Comparison of ENCODE assay signal across 17 cellular contexts in genomic region chr5:131322926-131323325, GRCh38. TPM values are rescaled to one million over a fixed set of nuclear protein-coding genes. Genes with fewer than 3 reads are reported as not detected.
DNase-seq lines count a peak whose midpoint lies in the region; ATAC-seq, FAIRE-seq and TF ChIP-seq lines count a peak whose summit lies in the region.
"Had no signal": no experiment of that assay in that cellular context is flagged by ENCODE, and none has a peak within 500 bp of the region (broad histone marks: within the 10 kb centered on the region; RNA-seq: fewer than 3 reads in every experiment).

No MANE protein-coding gene starts in this region.

- DNase-seq in activated naive CD4-positive, alpha-beta T cell treated with Interleukin-2 at 50 U/mL for 16 hours, result no peak
- no peak for DNase-seq in activated CD8-positive, alpha-beta T cell treated with anti-CD3 and anti-CD28 coated beads, Interleukin-2, amount 10 ng/mL, durations not matched to agents 7 days and 5 days
- no peak for DNase-seq in H1 (ENCODE audit: low read depth in 1 of 2, low spot score in 2 of 2)
- DNase-seq in smooth muscle cell (lab: John Stamatoyannopoulos, UW; ENCODE audit: unreplicated experiment), result no peak
- no peak for DNase-seq in amniotic stem cell (lab: John Stamatoyannopoulos, UW)
- no peak for DNase-seq in NCI-H2081 treated with DMSO at 0.1 percent for 48 hours (lab: John Stamatoyannopoulos, UW)
- DNase-seq in stimulated activated naive CD4-positive, alpha-beta T cell treated with Interleukin-2 at 50 U/mL for 16 hours (lab: John Stamatoyannopoulos, UW), result no peak
- DNase-seq: foreskin melanocyte; Karpas-422; NCI-H1417 treated with DMSO at 0.1 percent for 48 hours; NCI-H510A treated with DMSO at 0.1 percent for 48 hours; OCI-M1; stimulated activated naive B cell treated with anti-CD40 and anti-IgM and Interleukin-4, amounts not matched to agents 10 μg/mL and 1 μg/mL and 100 μg/mL, for 72 hours had no signal

- H3K23ac ChIP-seq in H1 (ENCODE audit: insufficient read length), result no peak overlapping the region

- H3F3A ChIP-seq in smooth muscle cell (ENCODE audit: low read depth), result peaks cover 5% of the 10 kb centered on the region

- no peak overlapping the region for H2BK12ac ChIP-seq in H1 (ENCODE audit: low read depth, low read length)

- no peaks in the 10 kb centered on the region for H4K20me1 ChIP-seq in H1 (replicated peaks in 1 of 2; ENCODE audit: control insufficient read depth in 1 of 2, insufficient read depth in 2 of 2, low read length in 2 of 2)
- H4K20me1 ChIP-seq in smooth muscle cell (ENCODE audit: low read depth), result peaks cover 5% of the 10 kb centered on the region

- H2BK5ac ChIP-seq in H1 (ENCODE audit: low read depth, low read length), result no peak overlapping the region; the same call in 1 of the 2 replicates

- H3K14ac ChIP-seq in H1 (ENCODE audit: insufficient read length), result no peak overlapping the region

- H4K91ac ChIP-seq in H1 (replicated peaks; ENCODE audit: insufficient read length, low read length), result no peak overlapping the region

- TF ChIP-seq CTCF in H1 (IDR thresholded peaks at IDR 0.05; ENCODE audit: control extremely low read depth in 1 of 3, insufficient read depth in 1 of 3, low read depth in 1 of 3, low read length in 3 of 3), result no peak
- TF ChIP-seq CTCF in smooth muscle cell (IDR thresholded peaks at IDR 0.05; ENCODE audit: borderline replicate concordance, insufficient read depth, poor library complexity, severe bottlenecking), result no peak

- no peaks in the 10 kb centered on the region for H3K9me3 Mint-ChIP-seq in activated naive CD4-positive, alpha-beta T cell treated with anti-CD3 and anti-CD28 coated beads, Interleukin-2, amount 50 U/mL, for 24 hours
- H3K9me3 Mint-ChIP-seq in activated CD8-positive, alpha-beta T cell treated with anti-CD3 and anti-CD28 coated beads, Interleukin-2, amount 10 ng/mL, durations not matched to agents 7 days and 5 days (ENCODE audit: insufficient read depth), result peaks cover 4% of the 10 kb centered on the region
- H3K9me3 Mint-ChIP-seq: stimulated activated naive B cell treated with anti-CD40 and anti-IgM and Interleukin-4, amounts not matched to agents 10 μg/mL and 1 μg/mL and 100 μg/mL, for 72 hours had no signal

- no peak overlapping the region for H2BK20ac ChIP-seq in H1 (ENCODE audit: low read length)

- FAIRE-seq in H1 (lab: Jason Lieb, UNC), result no peak

- CTCF ChIA-PET in activated CD8-positive, alpha-beta T cell treated with anti-CD3 and anti-CD28 coated beads, Interleukin-2, amount 10 ng/mL, durations not matched to agents 7 days and 5 days (lab: Charles Lee), result no interaction called here
- CTCF ChIA-PET in H1 (lab: Charles Lee; ENCODE audit: partially characterized antibody), result no interaction called here

- H3K4me1 Mint-ChIP-seq in activated naive CD4-positive, alpha-beta T cell treated with anti-CD3 and anti-CD28 coated beads, Interleukin-2, amount 50 U/mL, for 24 hours, result peaks cover 72% of the 10 kb centered on the region
- peaks cover 59% of the 10 kb centered on the region for H3K4me1 Mint-ChIP-seq in activated CD8-positive, alpha-beta T cell treated with anti-CD3 and anti-CD28 coated beads, Interleukin-2, amount 10 ng/mL, durations not matched to agents 7 days and 5 days (ENCODE audit: low read depth)

- H3K4ac ChIP-seq in H1 (replicated peaks; ENCODE audit: insufficient read length, low read depth, low read length), result no peak overlapping the region

- H3K9ac ChIP-seq in H1 (replicated peaks in 1 of 4; ENCODE audit: extremely low read depth in 1 of 4, low read depth in 3 of 4, low read length in 3 of 4), result no peak overlapping the region
- no peak overlapping the region for H3K9ac ChIP-seq in smooth muscle cell (ENCODE audit: low read depth)

- no peak overlapping the region for H2BK120ac ChIP-seq in H1 (replicated peaks; ENCODE audit: low read depth, low read length)

- 84% methylated on average over 4 of the region's 4 CpGs; no CpG with 5 or more reads in 1 of the 2 experiments for WGBS in H1 (ENCODE audit: extremely low coverage in 1 of 2, insufficient coverage in 1 of 2, insufficient read length in 1 of 2, insufficient replicate concordance in 2 of 2, low coverage in 1 of 2, low lambda C conversion rate in 2 of 2, missing lambda C conversion rate in 1 of 2), 2 experiments
- WGBS in smooth muscle cell (ENCODE audit: low lambda C conversion rate), result 81% methylated on average over 4 of the region's 4 CpGs

- peaks cover 20% of the 10 kb centered on the region for H3K36me3 Mint-ChIP-seq in activated naive CD4-positive, alpha-beta T cell treated with anti-CD3 and anti-CD28 coated beads, Interleukin-2, amount 50 U/mL, for 24 hours
- peaks cover 67% of the 10 kb centered on the region for H3K36me3 Mint-ChIP-seq in activated CD8-positive, alpha-beta T cell treated with anti-CD3 and anti-CD28 coated beads, Interleukin-2, amount 10 ng/mL, durations not matched to agents 7 days and 5 days (ENCODE audit: low read depth)

- H4K8ac ChIP-seq in H1 (ENCODE audit: extremely low read depth, insufficient read depth, low read length), result no peak overlapping the region

- H3K27ac Mint-ChIP-seq in activated naive CD4-positive, alpha-beta T cell treated with anti-CD3 and anti-CD28 coated beads, Interleukin-2, amount 50 U/mL, for 24 hours, result no peak overlapping the region
- peak overlapping the region; percentile 49 for H3K27ac Mint-ChIP-seq in activated CD8-positive, alpha-beta T cell treated with anti-CD3 and anti-CD28 coated beads, Interleukin-2, amount 10 ng/mL, durations not matched to agents 7 days and 5 days
- H3K27ac Mint-ChIP-seq: stimulated activated naive B cell treated with anti-CD40 and anti-IgM and Interleukin-4, amounts not matched to agents 10 μg/mL and 1 μg/mL and 100 μg/mL, for 72 hours had no signal

- no peak for TF ChIP-seq RAD21 in H1 (IDR thresholded peaks at IDR 0.05 in 1 of 2, conservative IDR thresholded peaks at IDR 0.05 in 1 of 2; ENCODE audit: low read depth in 2 of 2, low read length in 2 of 2)

- no peaks in the 10 kb centered on the region for H3K23me2 ChIP-seq in H1 (ENCODE audit: low read depth, low read length)

- H3K4me3 Mint-ChIP-seq in activated naive CD4-positive, alpha-beta T cell treated with anti-CD3 and anti-CD28 coated beads, Interleukin-2, amount 50 U/mL, for 24 hours, result peak overlapping the region; percentile 1
- H3K4me3 Mint-ChIP-seq in activated CD8-positive, alpha-beta T cell treated with anti-CD3 and anti-CD28 coated beads, Interleukin-2, amount 10 ng/mL, durations not matched to agents 7 days and 5 days, result no peak overlapping the region

- H3K79me1 ChIP-seq in H1 (ENCODE audit: low read depth, low read length), result no peaks in the 10 kb centered on the region

- H2AFZ ChIP-seq in H1 (ENCODE audit: low read length), result no peak overlapping the region
- H2AFZ ChIP-seq in smooth muscle cell (ENCODE audit: low read depth), result no peak overlapping the region

- H3K4me1 ChIP-seq in H1 (replicated peaks in 1 of 4; ENCODE audit: control insufficient read depth in 3 of 4, insufficient read depth in 4 of 4, low read length in 3 of 4) (peaks cover 0 to 4% (median 0%) of the 10 kb centered on the region in 4 experiments; a peak in 1 of 7 replicates), smooth muscle cell (ENCODE audit: low read depth) (peaks cover 30% of the 10 kb centered on the region)

- H3K79me2 ChIP-seq in H1 (ENCODE audit: control insufficient read depth in 1 of 2, insufficient read depth in 2 of 2, low read length in 2 of 2) (peaks cover 0 to 33% of the 10 kb centered on the region in 2 experiments; a peak in 2 of 4 replicates), smooth muscle cell (ENCODE audit: low read depth) (peaks cover 70% of the 10 kb centered on the region)

- no peak overlapping the region for H2BK15ac ChIP-seq in H1 (ENCODE audit: low read length)

- POLR2A ChIA-PET in activated CD8-positive, alpha-beta T cell treated with anti-CD3 and anti-CD28 coated beads, Interleukin-2, amount 10 ng/mL, durations not matched to agents 7 days and 5 days (lab: Charles Lee), result interaction anchor here (1.3 kb wide), 1 partner anchor 59 kb away, joined by 4 read pairs; the partner anchor contains the start of gene CDC42SE2
- POLR2A ChIA-PET in H1 (lab: Charles Lee; ENCODE audit: partially characterized antibody), result no interaction called here

- H3K4me3 ChIP-seq in H1 (ENCODE audit: extremely low read depth in 1 of 4, insufficient read depth in 2 of 4, low read depth in 3 of 4, low read length in 4 of 4), result no peak overlapping the region
- H3K4me3 ChIP-seq in smooth muscle cell, result no peak overlapping the region
- H3K4me3 ChIP-seq: cardiac muscle cell, lung had no signal

- TF ChIP-seq POLR2A in H1 (IDR thresholded peaks at IDR 0.05; ENCODE audit: control extremely low read depth in 1 of 2, low read depth in 2 of 2, low read length in 2 of 2), result no peak

- H3K18ac ChIP-seq in H1 (ENCODE audit: extremely low read depth, low read length), result peak overlapping the region; percentile 28; the same call in 1 of the 2 replicates

- no peak overlapping the region for H3K4me2 ChIP-seq in H1 (ENCODE audit: insufficient read depth in 1 of 2, low read depth in 2 of 2, low read length in 2 of 2)
- no peak overlapping the region for H3K4me2 ChIP-seq in smooth muscle cell

- no peak overlapping the region for H4K5ac ChIP-seq in H1 (ENCODE audit: insufficient read length, low read depth, low read length)

- H3K27ac ChIP-seq in H1 (ENCODE audit: low read depth, low read length), result no peak overlapping the region
- H3K27ac ChIP-seq in smooth muscle cell (ENCODE audit: low read depth), result peak overlapping the region; percentile 47
- H3K27ac ChIP-seq: cardiac muscle cell, HL-60 had no signal

- H3K27me3 ChIP-seq in H1 (replicated peaks in 1 of 4; ENCODE audit: control insufficient read depth in 3 of 4, extremely low read depth in 1 of 4, insufficient read depth in 3 of 4, low read length in 3 of 4) (no peaks in the 10 kb centered on the region), smooth muscle cell (ENCODE audit: low read depth) (no peaks in the 10 kb centered on the region)
- H3K27me3 ChIP-seq: cardiac muscle cell had no signal

- no peak for ATAC-seq in activated CD8-positive, alpha-beta T cell treated with anti-CD3 and anti-CD28 coated beads, Interleukin-2, amount 10 ng/mL, durations not matched to agents 7 days and 5 days
- ATAC-seq: stimulated activated naive B cell treated with anti-CD40 and anti-IgM and Interleukin-4, amounts not matched to agents 10 μg/mL and 1 μg/mL and 100 μg/mL, for 72 hours had no signal

- peaks cover 0 to 3% of the 10 kb centered on the region in 2 experiments; a peak in 1 of 4 replicates for H3K9me3 ChIP-seq in H1 (ENCODE audit: insufficient read depth in 2 of 2, low read depth in 1 of 2, low read length in 1 of 2)
- no peaks in the 10 kb centered on the region for H3K9me3 ChIP-seq in smooth muscle cell (replicated peaks; ENCODE audit: low read depth)

- H3K56ac ChIP-seq in H1 (replicated peaks; ENCODE audit: insufficient read length, low read depth, low read length), result no peak overlapping the region

- no peaks in the 10 kb centered on the region for H3K27me3 Mint-ChIP-seq in activated naive CD4-positive, alpha-beta T cell treated with anti-CD3 and anti-CD28 coated beads, Interleukin-2, amount 50 U/mL, for 24 hours
- no peaks in the 10 kb centered on the region for H3K27me3 Mint-ChIP-seq in activated CD8-positive, alpha-beta T cell treated with anti-CD3 and anti-CD28 coated beads, Interleukin-2, amount 10 ng/mL, durations not matched to agents 7 days and 5 days (ENCODE audit: low read depth)
- H3K27me3 Mint-ChIP-seq: stimulated activated naive B cell treated with anti-CD40 and anti-IgM and Interleukin-4, amounts not matched to agents 10 μg/mL and 1 μg/mL and 100 μg/mL, for 72 hours had no signal

- no peak overlapping the region for H2AK5ac ChIP-seq in H1 (ENCODE audit: low read depth, low read length)

- no peaks in the 10 kb centered on the region for H3K36me3 ChIP-seq in H1 (ENCODE audit: control insufficient read depth in 2 of 4, insufficient read depth in 4 of 4, low read length in 3 of 4)
- no peaks in the 10 kb centered on the region for H3K36me3 ChIP-seq in smooth muscle cell (ENCODE audit: low read depth)
- H3K36me3 ChIP-seq: cardiac muscle cell had no signal

- no peak for TF ChIP-seq EP300 in H1 (IDR thresholded peaks at IDR 0.05; ENCODE audit: borderline replicate concordance in 1 of 2, low read depth in 2 of 2, low read length in 2 of 2)

RNA-seq across cellular contexts. Expression of gene CDC42SE2, which starts 59.1 kb away (rescaled TPM):
- total RNA-seq in activated CD8-positive, alpha-beta T cell treated with anti-CD3 and anti-CD28 coated beads, Interleukin-2, amount 10 ng/mL, durations not matched to agents 7 days and 5 days, result 100 to 1,000 TPM; 115 to 126 TPM
- total RNA-seq in H1 (2021; fragmentation: NEBNext Ultra II Directional; extraction: Animal tissue kit (Norgen Biotek cat#: 25700)), result 26.3 and 30.8 TPM in 2 replicates
- polyA plus RNA-seq in H1 (2011; rRNA removed), result 8.0 and 16.7 TPM in 2 replicates
- polyA plus RNA-seq in H1 (2011; cell fraction: cytosol; rRNA removed), result 15.7 TPM
- polyA plus RNA-seq in H1 (2011; cell fraction: nucleus; rRNA removed), result 1.8 TPM
- 11.4 to 20.8 TPM (median 13.7 TPM) in 4 replicates for polyA plus RNA-seq in H1 (2012, experiment 1 of 2)
- 6.7 TPM for polyA plus RNA-seq in H1 (2012, experiment 2 of 2)
- 14.7 TPM for polyA plus RNA-seq in H1 (2013, experiment 1 of 2)
- polyA plus RNA-seq in H1 (2013, experiment 2 of 2), result 15.2 TPM
- 17.9 and 18.1 TPM in 2 replicates for polyA minus RNA-seq in H1 (2011; rRNA and poly(A)+ RNA removed)
- 9.8 TPM for polyA minus RNA-seq in H1 (2011; cell fraction: cytosol; rRNA and poly(A)+ RNA removed)
- 10.3 TPM for polyA minus RNA-seq in H1 (2011; cell fraction: nucleus; rRNA and poly(A)+ RNA removed)
- total RNA-seq in smooth muscle cell, result 24.0 and 31.5 TPM in 2 replicates
- 12.6 and 16.4 TPM in 2 replicates for polyA plus RNA-seq in smooth muscle cell
